In genomic region chr20:5600982-5601381, GRCh38 we compare ENCODE assay signal across 30 cellular contexts.
"Had no signal": no experiment of that assay in that cellular context is flagged by ENCODE, and none has a peak within 500 bp of the region (broad histone marks: within the 10 kb centered on the region; RNA-seq: fewer than 3 reads in every experiment).

No MANE protein-coding gene starts in this region.

- H3K27me3 Mint-ChIP-seq: activated CD4-positive, alpha-beta T cell treated with anti-CD3 and anti-CD28 coated beads, Interleukin-2, amount 10 ng/mL, durations not matched to agents 7 days and 5 days; activated CD8-positive, alpha-beta T cell treated with anti-CD3 and anti-CD28 coated beads for 36 hours; activated naive CD8-positive, alpha-beta T cell; activated T-helper 17 cell treated with anti-CD3 and anti-CD28 coated beads, Interleukin-2, amount 50 U/mL, for 72 hours; central memory CD8-positive, alpha-beta T cell; dendritic cell treated with granulocyte-macrophage colony-stimulating factor and Interleukin-4, amounts not matched to agents 40 ng/mL and 50 ng/mL, for 4 days had no signal

- ATAC-seq: activated CD8-positive, alpha-beta T cell treated with anti-CD3 and anti-CD28 coated beads for 36 hours; activated T-cell treated with anti-CD3 and anti-CD28 coated beads, Interleukin-2, amount 50 U/mL, for 4 hours; activated T-helper 17 cell treated with anti-CD3 and anti-CD28 coated beads, Interleukin-2, amount 50 U/mL, for 72 hours; gastroesophageal sphincter had no signal

- H3K4me3 ChIP-seq: coronary artery, dorsolateral prefrontal cortex, esophagus squamous epithelium, gastroesophageal sphincter had no signal

- DNase-seq: activated CD4-positive, alpha-beta T cell treated with anti-CD3 and anti-CD28 coated beads for 4 hours; activated CD4-positive, alpha-beta T cell treated with anti-CD3 and anti-CD28 coated beads, Interleukin-2, amount 10 ng/mL, durations not matched to agents 7 days and 5 days; activated CD4-positive, alpha-beta T cell treated with anti-CD3 and anti-CD28 coated beads, Interleukin-2, amount 50 U/mL, for 4 hours; activated CD4-positive, CD25-positive, alpha-beta regulatory T cell; activated CD4-positive, CD25-positive, alpha-beta regulatory T cell treated with anti-CD3 and anti-CD28 coated beads, Interleukin-2, amount 50 U/mL, for 72 hours; activated CD8-positive, alpha-beta memory T cell treated with anti-CD3 and anti-CD28 coated beads for 24 hours; activated CD8-positive, alpha-beta T cell treated with anti-CD3 and anti-CD28 coated beads for 36 hours; activated effector memory CD4-positive, alpha-beta T cell treated with Interleukin-2 at 50 U/mL for 16 hours; activated gamma-delta T cell treated with Interleukin-2 at 50 U/mL for 16 hours; activated naive CD4-positive, alpha-beta T cell treated with anti-CD3 and anti-CD28 coated beads, Interleukin-2, amount 50 U/mL, for 16 hours; activated naive CD4-positive, alpha-beta T cell treated with Interleukin-2 at 50 U/mL for 16 hours; activated T-cell treated with anti-CD3 and anti-CD28 coated beads, Interleukin-2, amount 50 U/mL, for 4 hours; amniotic stem cell; anterior cingulate cortex; brain microvascular endothelial cell; dorsolateral prefrontal cortex; effector memory CD4-positive, alpha-beta T cell; erythroblast; esophagus squamous epithelium; foreskin melanocyte; head of caudate nucleus; T-helper 2 cell had no signal

- H3K27me3 ChIP-seq: brain microvascular endothelial cell, dorsolateral prefrontal cortex, esophagus squamous epithelium, gastroesophageal sphincter had no signal

- H3K9me3 ChIP-seq: esophagus squamous epithelium, gastroesophageal sphincter had no signal

- FAIRE-seq: astrocyte, bronchial epithelial cell had no signal

- H3K9me3 Mint-ChIP-seq: activated CD4-positive, alpha-beta T cell treated with anti-CD3 and anti-CD28 coated beads, Interleukin-2, amount 10 ng/mL, durations not matched to agents 7 days and 5 days; activated CD8-positive, alpha-beta T cell treated with anti-CD3 and anti-CD28 coated beads for 36 hours; activated T-cell treated with anti-CD3 and anti-CD28 coated beads, Interleukin-2, amount 50 U/mL, for 4 hours; activated T-helper 17 cell treated with anti-CD3 and anti-CD28 coated beads, Interleukin-2, amount 50 U/mL, for 72 hours; central memory CD8-positive, alpha-beta T cell; dendritic cell treated with granulocyte-macrophage colony-stimulating factor and Interleukin-4, amounts not matched to agents 40 ng/mL and 50 ng/mL, for 4 days had no signal

- H3K4me3 Mint-ChIP-seq: activated CD4-positive, alpha-beta T cell treated with anti-CD3 and anti-CD28 coated beads, Interleukin-2, amount 10 ng/mL, durations not matched to agents 7 days and 5 days; activated CD8-positive, alpha-beta T cell treated with anti-CD3 and anti-CD28 coated beads for 36 hours; activated naive CD8-positive, alpha-beta T cell; activated T-cell treated with anti-CD3 and anti-CD28 coated beads, Interleukin-2, amount 50 U/mL, for 4 hours; activated T-helper 17 cell treated with anti-CD3 and anti-CD28 coated beads, Interleukin-2, amount 50 U/mL, for 72 hours; central memory CD8-positive, alpha-beta T cell; dendritic cell treated with granulocyte-macrophage colony-stimulating factor and Interleukin-4, amounts not matched to agents 40 ng/mL and 50 ng/mL, for 4 days had no signal

- H3K27ac ChIP-seq: brain microvascular endothelial cell, coronary artery, esophagus squamous epithelium, gastroesophageal sphincter had no signal

- H3K27ac Mint-ChIP-seq: activated CD4-positive, alpha-beta T cell treated with anti-CD3 and anti-CD28 coated beads, Interleukin-2, amount 10 ng/mL, durations not matched to agents 7 days and 5 days; activated naive CD8-positive, alpha-beta T cell had no signal
